ENCODE assay signal across 4 cellular contexts in genomic region chr16:70204668-70205405, GRCh38. TPM values are rescaled to one million over a fixed set of nuclear protein-coding genes. Genes with fewer than 3 reads are reported as not detected.
"Had no signal": no experiment of that assay in that cellular context is flagged by ENCODE, and none has a peak within 500 bp of the region (broad histone marks: within the 10 kb centered on the region; RNA-seq: fewer than 3 reads in every experiment).

No MANE protein-coding gene starts in this region.

RNA-seq across cellular contexts. Expression of gene CLEC18C, which starts 31.2 kb away (rescaled TPM):
- total RNA-seq: dermis blood vessel endothelial cell, endothelial cell of umbilical vein, gastroesophageal sphincter, glomerular endothelial cell had no signal
- polyA plus RNA-seq: endothelial cell of umbilical vein had no signal
